ENCODE assay signal across 7 cellular contexts in genomic region chr16:1678500-1679098, GRCh38.
DNase-seq lines count a peak whose midpoint lies in the region; ATAC-seq, FAIRE-seq and TF ChIP-seq lines count a peak whose summit lies in the region.

No MANE protein-coding gene starts in this region.

- no peak for FAIRE-seq in D721Med (lab: Jason Lieb, UNC)

- H3K27me3 ChIP-seq in brain microvascular endothelial cell (replicated peaks), result no peaks in the 10 kb centered on the region

- ATAC-seq in GM18861 (IDR thresholded peaks at IDR 0.05; ENCODE audit: unreplicated experiment), result peak; percentile 15
- peak; percentile 16 for ATAC-seq in HG03442 (IDR thresholded peaks at IDR 0.05; ENCODE audit: unreplicated experiment)

- TF ChIP-seq CTCF in brain microvascular endothelial cell (IDR thresholded peaks at IDR 0.05; ENCODE audit: low read depth, low read length, missing control alignments) (peak; percentile 24), D721Med (IDR thresholded peaks at IDR 0.05; ENCODE audit: insufficient read depth, missing control alignments) (no peak)

- H3K36me3 ChIP-seq in brain microvascular endothelial cell (replicated peaks), result peaks cover 21% of the 10 kb centered on the region

- in situ Hi-C loops in brain microvascular endothelial cell (cut with HindIII; ENCODE audit: low pct_ligation_motif_present, low sequenced_read_pairs), result no loop called here

- H3K4me3 ChIP-seq in brain microvascular endothelial cell (ENCODE audit: low read depth, low read length), result peak overlapping the region; percentile 88

- peak overlapping the region; percentile 86 for H3K27ac ChIP-seq in brain microvascular endothelial cell

- DNase-seq in T-helper 22 cell (ENCODE audit: low read depth), result peak; percentile 32
- peak; percentile 16 for DNase-seq in brain microvascular endothelial cell
- peak; percentile 71 for DNase-seq in kidney tubule cell (ENCODE audit: low spot score)
- peak; percentile 28 for DNase-seq in stimulated activated CD4-positive, alpha-beta T cell treated with anti-CD3 and anti-CD28 coated beads, Interleukin-1b, Interleukin-23, amount 100 ng/mL, for 48 hours
- no peak for DNase-seq in D721Med (ENCODE audit: insufficient read length, low spot score)
